In the genomic region with DNA sequence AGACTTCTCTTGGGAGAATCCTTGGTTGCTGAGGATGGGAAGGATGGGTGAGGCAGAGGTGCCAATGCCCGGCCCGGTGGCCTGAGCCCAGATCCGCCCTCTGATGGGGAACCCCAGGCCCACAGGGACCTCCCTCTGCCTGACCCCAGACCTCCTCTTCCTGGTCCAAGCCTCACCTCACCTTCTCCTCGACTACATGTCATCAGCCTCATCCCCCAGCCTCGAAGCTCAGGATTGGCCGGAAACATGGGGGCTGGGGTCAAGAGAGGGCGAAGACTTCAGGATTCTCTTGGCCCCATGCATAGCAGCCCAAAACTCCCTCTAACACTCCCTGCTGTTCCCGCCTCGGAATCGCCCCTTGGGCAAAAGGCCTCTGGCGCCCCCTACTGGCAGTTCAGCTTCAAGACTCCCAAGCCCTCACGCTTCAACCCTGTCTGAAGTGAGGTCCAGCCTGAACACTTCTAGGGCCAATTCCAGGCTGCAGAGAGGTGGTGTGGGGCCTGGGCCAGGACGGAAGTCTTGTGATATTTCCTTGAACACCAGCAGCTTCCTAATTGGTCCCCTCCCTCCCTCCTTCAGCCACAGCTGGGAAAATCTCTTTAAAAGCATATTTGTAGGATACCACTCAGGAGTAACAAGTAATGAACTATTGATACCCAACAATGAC, we compare ENCODE assay signal across 8 cellular contexts. TPM values are rescaled to one million over a fixed set of nuclear protein-coding genes. Genes with fewer than 3 reads are reported as not detected.
DNase-seq lines count a peak whose midpoint lies in the region; ATAC-seq, FAIRE-seq and TF ChIP-seq lines count a peak whose summit lies in the region.

No MANE protein-coding gene starts in this region.

- H3K9me3 Mint-ChIP-seq in activated naive CD8-positive, alpha-beta T cell treated with anti-CD3 and anti-CD28 coated beads, Interleukin-2, amount 10 ng/mL, durations not matched to agents 7 days and 5 days = no peaks in the 10 kb centered on the region

- peak; percentile 6 for DNase-seq in NCI-H1417 treated with DMSO at 0.1 percent for 48 hours (lab: John Stamatoyannopoulos, UW)
- peak; percentile 84 for DNase-seq in T follicular helper cell (ENCODE audit: low read depth)
- DNase-seq in activated naive CD8-positive, alpha-beta T cell treated with anti-CD3 and anti-CD28 coated beads, Interleukin-2, amount 10 ng/mL, durations not matched to agents 7 days and 5 days = peak; percentile 90
- peak; percentile 95 for DNase-seq in Right ventricle myocardium inferior (ENCODE audit: missing footprints)
- DNase-seq in prostate gland (ENCODE audit: low spot score) = peak; percentile 83
- DNase-seq in vagina (ENCODE audit: extremely low spot score in 2 of 2) = no peak

- 20% methylated on average over 13 of the region's 13 CpGs for WGBS in prostate gland

- POLR2A ChIA-PET in activated naive CD8-positive, alpha-beta T cell treated with anti-CD3 and anti-CD28 coated beads, Interleukin-2, amount 10 ng/mL, durations not matched to agents 7 days and 5 days (lab: Charles Lee) = interaction anchor here (1.1 to 2.5 kb wide), 5 partner anchors 69 to 165 kb away, joined by 4 to 16 read pairs (median 13); a partner anchor contains a TSS

- peak overlapping the region; percentile 12 for H3K4me3 Mint-ChIP-seq in activated naive CD8-positive, alpha-beta T cell treated with anti-CD3 and anti-CD28 coated beads, Interleukin-2, amount 10 ng/mL, durations not matched to agents 7 days and 5 days

- H3K27me3 ChIP-seq in prostate gland (replicated peaks; ENCODE audit: insufficient read depth) (no peaks in the 10 kb centered on the region), vagina (no peaks in the 10 kb centered on the region)

- TF ChIP-seq POLR2A in prostate gland (IDR thresholded peaks at IDR 0.05) (no peak), vagina (IDR thresholded peaks at IDR 0.05) (no peak)

- peak; percentile 65 for ATAC-seq in GM19035 (IDR thresholded peaks at IDR 0.05; ENCODE audit: unreplicated experiment)
- peak; percentile 89 for ATAC-seq in activated naive CD8-positive, alpha-beta T cell treated with anti-CD3 and anti-CD28 coated beads, Interleukin-2, amount 10 ng/mL, durations not matched to agents 7 days and 5 days (ENCODE audit: low read depth)
- peak; percentile 93 for ATAC-seq in Right ventricle myocardium inferior

- H3K4me1 Mint-ChIP-seq in activated naive CD8-positive, alpha-beta T cell treated with anti-CD3 and anti-CD28 coated beads, Interleukin-2, amount 10 ng/mL, durations not matched to agents 7 days and 5 days = peaks cover 34% of the 10 kb centered on the region

- H3K4me3 ChIP-seq in prostate gland = no peak overlapping the region
- H3K4me3 ChIP-seq in vagina = no peak overlapping the region

- H3K27ac ChIP-seq in prostate gland (no peak overlapping the region), vagina (no peak overlapping the region)

- FAIRE-seq in A204.1 (lab: Jason Lieb, UNC) = peak; percentile 88

- H3K27ac Mint-ChIP-seq in activated naive CD8-positive, alpha-beta T cell treated with anti-CD3 and anti-CD28 coated beads, Interleukin-2, amount 10 ng/mL, durations not matched to agents 7 days and 5 days = peak overlapping the region; percentile 72

- no peaks in the 10 kb centered on the region for H3K36me3 ChIP-seq in prostate gland
- H3K36me3 ChIP-seq in vagina = no peaks in the 10 kb centered on the region

- peak; percentile 98 to 99 (median 98) for TF ChIP-seq CTCF in prostate gland (IDR thresholded peaks at IDR 0.05)
- TF ChIP-seq CTCF in vagina (IDR thresholded peaks at IDR 0.05) = peak; percentile 95 to 98 (median 95)

- H3K36me3 Mint-ChIP-seq in activated naive CD8-positive, alpha-beta T cell treated with anti-CD3 and anti-CD28 coated beads, Interleukin-2, amount 10 ng/mL, durations not matched to agents 7 days and 5 days = no peaks in the 10 kb centered on the region

- intact Hi-C loops in Right ventricle myocardium inferior (cut with DNase I) = loop anchor here (1.0 to 2.0 kb wide), 3 partner anchors 71 to 166 kb away; no protein-coding TSS in a partner anchor
- intact Hi-C loops in prostate gland (cut with DNase I) = loop anchor here (2.0 kb wide), 1 partner anchor 167 kb away; no protein-coding TSS in a partner anchor
- intact Hi-C loops in vagina (cut with DNase I) = loop anchor here (5.0 kb wide), 1 partner anchor 163 kb away; a partner anchor contains a TSS

- H3K4me1 ChIP-seq in prostate gland (replicated peaks) = no peaks in the 10 kb centered on the region
- H3K4me1 ChIP-seq in vagina = peaks cover 4% of the 10 kb centered on the region

- peaks cover 12% of the 10 kb centered on the region for H3K27me3 Mint-ChIP-seq in activated naive CD8-positive, alpha-beta T cell treated with anti-CD3 and anti-CD28 coated beads, Interleukin-2, amount 10 ng/mL, durations not matched to agents 7 days and 5 days

- no peaks in the 10 kb centered on the region for H3K9me3 ChIP-seq in prostate gland
- no peaks in the 10 kb centered on the region for H3K9me3 ChIP-seq in vagina

RNA-seq across cellular contexts. Expression of a gene that starts 47.2 kb away (rescaled TPM):
- total RNA-seq in activated naive CD8-positive, alpha-beta T cell treated with anti-CD3 and anti-CD28 coated beads, Interleukin-2, amount 10 ng/mL, durations not matched to agents 7 days and 5 days = 100 to 1,000 TPM in 1 of 2 experiments, 10 to 100 TPM in 1; 99.8 to 114 TPM
- total RNA-seq in Right ventricle myocardium inferior (34.4 TPM), prostate gland (10 to 100 TPM; 37.9 to 39.9 TPM), vagina (80.0 TPM)

Comparison
In these comparisons a context has a peak if more than half of its experiments do, and no peak if none do; other contexts are left out.
1. DNase-seq: peak in NCI-H1417 treated with DMSO at 0.1 percent for 48 hours (single experiment), T follicular helper cell (single experiment), activated naive CD8-positive, alpha-beta T cell treated with anti-CD3 and anti-CD28 coated beads, Interleukin-2, amount 10 ng/mL, durations not matched to agents 7 days and 5 days (single experiment), Right ventricle myocardium inferior (single experiment) and prostate gland (single experiment); none in vagina (0 of 2).
2. Peak in every context shown above with its lines, with median percentiles within 50 percentile points of each other: ATAC-seq.